12 cellular contexts compared by ENCODE assay signal in the genomic region with DNA sequence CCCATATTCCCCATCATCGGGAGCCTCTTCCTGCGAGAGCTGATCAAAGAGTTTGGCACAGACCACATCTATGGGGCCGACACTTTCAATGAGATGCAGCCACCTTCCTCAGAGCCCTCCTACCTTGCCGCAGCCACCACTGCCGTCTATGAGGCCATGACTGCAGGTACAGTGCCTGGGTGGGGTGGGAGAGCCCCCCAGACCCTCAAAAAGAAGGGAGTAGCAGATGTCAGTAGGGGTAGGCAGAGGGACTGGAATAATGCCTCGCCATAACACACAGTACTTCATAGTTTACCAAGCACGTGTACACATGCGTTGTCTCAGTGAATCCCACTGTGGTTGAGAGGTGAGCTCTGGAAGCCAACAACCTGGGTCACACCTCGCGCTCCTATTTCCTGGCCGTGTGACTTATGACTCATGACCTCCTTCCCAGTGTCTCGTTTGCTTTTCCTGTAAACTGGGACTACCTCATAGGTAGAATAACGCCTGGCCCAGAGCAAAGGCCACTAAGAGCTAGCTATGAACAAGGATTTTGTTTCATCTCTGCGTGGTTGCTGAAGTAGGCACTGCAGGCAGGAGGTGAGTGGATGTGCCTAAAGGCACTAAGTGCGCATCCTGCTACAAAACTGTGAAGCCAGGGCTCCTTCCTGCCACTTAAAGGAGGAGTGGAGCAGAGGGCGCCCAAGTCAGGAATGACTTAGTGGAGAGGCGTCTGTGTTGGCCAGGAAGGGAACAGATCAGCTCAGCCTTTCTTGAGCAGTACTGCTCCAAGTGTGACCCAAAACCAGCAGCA. TPM values are rescaled to one million over a fixed set of nuclear protein-coding genes. Genes with fewer than 3 reads are reported as not detected.
DNase-seq lines count a peak whose midpoint lies in the region; ATAC-seq, FAIRE-seq and TF ChIP-seq lines count a peak whose summit lies in the region.
"Had no signal": no experiment of that assay in that cellular context is flagged by ENCODE, and none has a peak within 500 bp of the region (broad histone marks: within the 10 kb centered on the region; RNA-seq: fewer than 3 reads in every experiment).

No MANE protein-coding gene starts in this region.

- no peak for TF ChIP-seq CTCF in HepG2 (CRISPR knock-in tag; IDR thresholded peaks at IDR 0.05)
- no peak for TF ChIP-seq CTCF in CD14-positive monocyte (IDR thresholded peaks at IDR 0.05)

- in situ Hi-C loops in HepG2 (cut with HindIII; ENCODE audit: extremely low pct_ligation_motif_present, low pct_unique_long_range_greater_than_20kb) = no loop called here

- H3K27me3 ChIP-seq in CD8-positive, alpha-beta memory T cell (ENCODE audit: insufficient read depth, low read length, poor library complexity, severe bottlenecking) = no peaks in the 10 kb centered on the region
- no peaks in the 10 kb centered on the region for H3K27me3 ChIP-seq in HepG2 (ENCODE audit: control insufficient read depth in 1 of 2, insufficient read depth in 2 of 2, low read length in 2 of 2)
- H3K27me3 ChIP-seq: left lung, vagina had no signal

- no TSS peak for BruUV-seq in HepG2 (replicated peaks; lab: Mats Ljungman, UMichigan)

- H3K4me2 ChIP-seq in HepG2 (ENCODE audit: low read depth, low read length) = peak overlapping the region; percentile 50

- H4K20me1 ChIP-seq in HepG2 (ENCODE audit: insufficient read depth, low read length) = no peaks in the 10 kb centered on the region

- peak; percentile 48 for ATAC-seq in HepG2
- ATAC-seq: left lung had no signal

- H3K79me2 ChIP-seq in HepG2 (ENCODE audit: insufficient read depth, low read length) = peaks cover 7% of the 10 kb centered on the region

- intact Hi-C loops in HepG2 (cut with micrococcal nuclease; ENCODE audit: unreplicated experiment) (no loop called here), CD14-positive monocyte (cut with micrococcal nuclease) (no loop called here), head of caudate nucleus (cut with DNase I) (no loop called here)

- FAIRE-seq in HepG2 (lab: Jason Lieb, UNC) = peak; percentile 75

- no peak overlapping the region for H2AFZ ChIP-seq in HepG2 (ENCODE audit: low read length)

- TF ChIP-seq RAD21 in HepG2 (CRISPR knock-in tag; IDR thresholded peaks at IDR 0.05) = peak; percentile 9; the same call in 1 of the 2 replicates

- peak overlapping the region; percentile 29 to 93 (median 70) for H3K27ac Mint-ChIP-seq in CD8-positive, alpha-beta memory T cell
- H3K27ac Mint-ChIP-seq in activated naive CD8-positive, alpha-beta T cell = peak overlapping the region; percentile 80
- H3K27ac Mint-ChIP-seq in CD14-positive monocyte = peak overlapping the region in 2 of 7 donors; percentile 30 to 70

- H3K27me3 Mint-ChIP-seq in CD8-positive, alpha-beta memory T cell = no peaks in the 10 kb centered on the region
- no peaks in the 10 kb centered on the region for H3K27me3 Mint-ChIP-seq in activated naive CD8-positive, alpha-beta T cell
- H3K27me3 Mint-ChIP-seq in CD14-positive monocyte (ENCODE audit: low read depth in 3 of 3) = peaks cover 0 to under 1% (median under 1%) of the 10 kb centered on the region in 3 donors

- H3K4me1 ChIP-seq in CD8-positive, alpha-beta memory T cell (ENCODE audit: insufficient read depth, low read length) = peaks cover 24% of the 10 kb centered on the region
- H3K4me1 ChIP-seq in HepG2 (ENCODE audit: insufficient read depth, low read length) = peaks cover 76% of the 10 kb centered on the region

- H3K36me3 Mint-ChIP-seq in CD8-positive, alpha-beta memory T cell = peaks cover 0 to 16% (median 0%) of the 10 kb centered on the region in 3 donors
- H3K36me3 Mint-ChIP-seq in activated naive CD8-positive, alpha-beta T cell = no peaks in the 10 kb centered on the region
- H3K36me3 Mint-ChIP-seq in CD14-positive monocyte = peaks cover 53 to 76% of the 10 kb centered on the region in 2 donors

- no peak overlapping the region for H3K4me3 ChIP-seq in CD8-positive, alpha-beta memory T cell (ENCODE audit: low read length)
- no peak overlapping the region for H3K4me3 ChIP-seq in Jurkat, Clone E6-1 (ENCODE audit: low read length)
- no peak overlapping the region; a peak in 1 of 6 replicates for H3K4me3 ChIP-seq in HepG2 (replicated peaks in 1 of 3; ENCODE audit: insufficient read depth in 1 of 3, low read depth in 2 of 3, low read length in 3 of 3)
- H3K4me3 ChIP-seq: left lung, vagina had no signal

- peak in 2 of 5 donors; percentile 54 to 67 for DNase-seq in CD8-positive, alpha-beta memory T cell
- peak; percentile 81 for DNase-seq in Jurkat, Clone E6-1 (ENCODE audit: low read depth, low spot score)
- peak; percentile 94 for DNase-seq in HepG2 (ENCODE audit: low spot score)
- no peak for DNase-seq in GDM1 (lab: John Stamatoyannopoulos, UW)
- DNase-seq in CD14-positive monocyte (ENCODE audit: low spot score) = no peak
- DNase-seq in head of caudate nucleus = no peak
- DNase-seq in NCI-H2227 (lab: John Stamatoyannopoulos, UW; ENCODE audit: unreplicated experiment) = no peak
- DNase-seq: anterior cingulate cortex, DND-41, left lung had no signal

- POLR2A ChIA-PET in CD8-positive, alpha-beta memory T cell (lab: Charles Lee) = interaction anchor here (0.6 to 1.3 kb wide), 4 partner anchors 9 to 451 kb away, joined by 3 read pairs; no protein-coding TSS in a partner anchor
- POLR2A ChIA-PET in HepG2 (lab: Yijun Ruan, JAX) = interaction anchor here (0.7 to 4.0 kb wide), 16 partner anchors 10 to 229 kb away, joined by 3 to 67 read pairs (median 6); a partner anchor contains a TSS

- peaks cover 5% of the 10 kb centered on the region for H3K36me3 ChIP-seq in CD8-positive, alpha-beta memory T cell (ENCODE audit: insufficient read depth, low read length)
- H3K36me3 ChIP-seq in HepG2 (replicated peaks in 1 of 2; ENCODE audit: control insufficient read depth in 1 of 2, insufficient read depth in 2 of 2, low read length in 2 of 2) = peaks cover 3 to 19% of the 10 kb centered on the region in 2 experiments; a peak in 3 of 5 replicates

- H3K4me1 Mint-ChIP-seq in CD8-positive, alpha-beta memory T cell = peaks cover 22 to 38% (median 24%) of the 10 kb centered on the region in 3 donors
- peaks cover 34% of the 10 kb centered on the region for H3K4me1 Mint-ChIP-seq in activated naive CD8-positive, alpha-beta T cell (ENCODE audit: low read depth)
- H3K4me1 Mint-ChIP-seq in CD14-positive monocyte = peaks cover 15% of the 10 kb centered on the region

- H3K9me3 Mint-ChIP-seq in CD8-positive, alpha-beta memory T cell = no peaks in the 10 kb centered on the region
- no peaks in the 10 kb centered on the region for H3K9me3 Mint-ChIP-seq in activated naive CD8-positive, alpha-beta T cell (ENCODE audit: low read depth)
- H3K9me3 Mint-ChIP-seq in CD14-positive monocyte = no peaks in the 10 kb centered on the region

- CTCF ChIA-PET in CD8-positive, alpha-beta memory T cell (lab: Charles Lee) = interaction anchor here (1.0 to 1.2 kb wide), 4 partner anchors 9 to 279 kb away, joined by 3 to 4 read pairs (median 3); no protein-coding TSS in a partner anchor
- CTCF ChIA-PET in HepG2 (lab: Yijun Ruan, JAX; ENCODE audit: low intra/inter-chr PET ratio, low total read pairs) = no interaction called here

- H3K4me3 Mint-ChIP-seq in CD8-positive, alpha-beta memory T cell = peak overlapping the region; percentile 23 to 63 (median 50)
- peak overlapping the region; percentile 36 for H3K4me3 Mint-ChIP-seq in activated naive CD8-positive, alpha-beta T cell
- H3K4me3 Mint-ChIP-seq in CD14-positive monocyte = no peak overlapping the region

- TF ChIP-seq EP300 in HepG2 (IDR thresholded peaks at IDR 0.05; ENCODE audit: low read depth in 2 of 2, low read length in 2 of 2) = peak; percentile 26 to 76; a peak in 2 of 4 replicates
- peak; percentile 79 for TF ChIP-seq EP300 in HepG2 (CRISPR knock-in tag; IDR thresholded peaks at IDR 0.05; ENCODE audit: borderline replicate concordance)

- peak; percentile 63 to 64 for TF ChIP-seq POLR2A in HepG2 (IDR thresholded peaks at IDR 0.05; ENCODE audit: insufficient read depth in 1 of 2, low read depth in 2 of 2, low read length in 2 of 2)

- 45% methylated on average over 17 of the region's 17 CpGs for WGBS in HepG2 (ENCODE audit: low lambda C conversion rate)

- no peak overlapping the region for H3K27ac ChIP-seq in CD8-positive, alpha-beta memory T cell (ENCODE audit: low read depth, low read length)
- H3K27ac ChIP-seq in HepG2 (ENCODE audit: extremely low read length, insufficient read depth, low read length) = peak overlapping the region; percentile 76
- H3K27ac ChIP-seq: left lung, vagina had no signal

- no peaks in the 10 kb centered on the region for H3K9me3 ChIP-seq in CD8-positive, alpha-beta memory T cell (ENCODE audit: low read length)
- H3K9me3 ChIP-seq in HepG2 (ENCODE audit: low read length) = no peaks in the 10 kb centered on the region
- H3K9me3 ChIP-seq: left lung, vagina had no signal

- peak overlapping the region; percentile 52 for H3K9ac ChIP-seq in HepG2 (ENCODE audit: insufficient read depth, low read depth, low read length)

RNA-seq across cellular contexts. Expression of a gene that starts 5.2 kb away (rescaled TPM):
- total RNA-seq in CD8-positive, alpha-beta memory T cell = 10 to 100 TPM; 15.8 to 17.4 TPM
- 17.0 TPM for polyA plus RNA-seq in CD8-positive, alpha-beta memory T cell
- polyA plus RNA-seq in Jurkat, Clone E6-1 (2012; ENCODE audit: insufficient read depth, insufficient read length) = 4.7 TPM
- total RNA-seq in HepG2 (2016; rRNA removed; fragmentation: Illumina TruSeq; extraction: Trizol) = 13.1 and 40.1 TPM in 2 replicates
- total RNA-seq in HepG2 (2016; cell fraction: cytosol; rRNA removed; fragmentation: Illumina TruSeq; extraction: Trizol; ENCODE audit: low read depth) = 11.7 and 11.8 TPM in 2 replicates
- total RNA-seq in HepG2 (2016; cell fraction: insoluble cytoplasmic fraction; rRNA removed; fragmentation: Illumina TruSeq; extraction: Trizol) = 11.6 and 40.3 TPM in 2 replicates
- 16.4 and 17.9 TPM in 2 replicates for total RNA-seq in HepG2 (2016; cell fraction: membrane; rRNA removed; fragmentation: Illumina TruSeq; extraction: Trizol)
- total RNA-seq in HepG2 (2016; cell fraction: nucleus; rRNA removed; fragmentation: Illumina TruSeq; extraction: Trizol) = 46.8 and 52.2 TPM in 2 replicates
- polyA plus RNA-seq in HepG2 (2011; rRNA removed) (28.2 and 29.4 TPM in 2 replicates), CD14-positive monocyte (10 to 100 TPM; 10.4 to 24.9 TPM)
- polyA plus RNA-seq in HepG2 (2011; cell fraction: cytosol; rRNA removed) = 19.2 and 36.3 TPM in 2 replicates
- 76.6 and 98.9 TPM in 2 replicates for polyA plus RNA-seq in HepG2 (2011; cell fraction: nucleus; rRNA removed)
- polyA plus RNA-seq in HepG2 (2012) = 20.7 and 21.0 TPM in 2 replicates
- polyA plus RNA-seq in HepG2 (2016; cell fraction: cytosol; fragmentation: Illumina TruSeq; extraction: Trizol; ENCODE audit: low read depth) = 8.0 and 8.6 TPM in 2 replicates
- polyA plus RNA-seq in HepG2 (2016; cell fraction: insoluble cytoplasmic fraction; fragmentation: Illumina TruSeq; extraction: Trizol; ENCODE audit: low read depth) = 12.0 and 16.4 TPM in 2 replicates
- polyA plus RNA-seq in HepG2 (2016; cell fraction: membrane; fragmentation: Illumina TruSeq; extraction: Trizol; ENCODE audit: low read depth) = 11.8 and 12.2 TPM in 2 replicates
- polyA plus RNA-seq in HepG2 (2016; cell fraction: nucleus; fragmentation: Illumina TruSeq; extraction: Trizol; ENCODE audit: insufficient read depth, low read depth) = 83.1 and 85.8 TPM in 2 replicates
- polyA minus RNA-seq in HepG2 (2011; rRNA and poly(A)+ RNA removed; ENCODE audit: low replicate concordance) = 23.9 and 52.5 TPM in 2 replicates
- 17.1 and 17.5 TPM in 2 replicates for polyA minus RNA-seq in HepG2 (2011; cell fraction: cytosol; rRNA and poly(A)+ RNA removed)
- polyA minus RNA-seq in HepG2 (2011; cell fraction: nucleus; rRNA and poly(A)+ RNA removed) = 31.7 and 32.4 TPM in 2 replicates

RNA-seq across cellular contexts. Expression of a gene that starts 11.5 kb away (rescaled TPM):
- total RNA-seq in CD8-positive, alpha-beta memory T cell = under 1 TPM; 0.29 to 0.37 TPM
- 0.48 TPM for polyA plus RNA-seq in CD8-positive, alpha-beta memory T cell
- polyA plus RNA-seq in Jurkat, Clone E6-1 (2012; ENCODE audit: insufficient read depth, insufficient read length) = 3.3 TPM
- 0.77 and 0.93 TPM in 2 replicates for total RNA-seq in HepG2 (2016; rRNA removed; fragmentation: Illumina TruSeq; extraction: Trizol)
- total RNA-seq in HepG2 (2016; cell fraction: cytosol; rRNA removed; fragmentation: Illumina TruSeq; extraction: Trizol; ENCODE audit: low read depth) = 0.88 and 1.6 TPM in 2 replicates
- total RNA-seq in HepG2 (2016; cell fraction: insoluble cytoplasmic fraction; rRNA removed; fragmentation: Illumina TruSeq; extraction: Trizol) = 1.00 and 1.1 TPM in 2 replicates
- 0.71 and 0.90 TPM in 2 replicates for total RNA-seq in HepG2 (2016; cell fraction: membrane; rRNA removed; fragmentation: Illumina TruSeq; extraction: Trizol)
- 0.53 and 1.1 TPM in 2 replicates for total RNA-seq in HepG2 (2016; cell fraction: nucleus; rRNA removed; fragmentation: Illumina TruSeq; extraction: Trizol)
- polyA plus RNA-seq in HepG2 (2011; rRNA removed) (0.34 and 0.54 TPM in 2 replicates), CD14-positive monocyte (under 1 TPM; 0.19 to 0.27 TPM)
- polyA plus RNA-seq in HepG2 (2011; cell fraction: cytosol; rRNA removed) = 0.22 and 0.75 TPM in 2 replicates
- 2.1 and 2.9 TPM in 2 replicates for polyA plus RNA-seq in HepG2 (2011; cell fraction: nucleus; rRNA removed)
- 3.1 and 4.6 TPM in 2 replicates for polyA plus RNA-seq in HepG2 (2012)
- 0.66 and 0.93 TPM in 2 replicates for polyA plus RNA-seq in HepG2 (2016; cell fraction: cytosol; fragmentation: Illumina TruSeq; extraction: Trizol; ENCODE audit: low read depth)
- 0.40 and 0.55 TPM in 2 replicates for polyA plus RNA-seq in HepG2 (2016; cell fraction: insoluble cytoplasmic fraction; fragmentation: Illumina TruSeq; extraction: Trizol; ENCODE audit: low read depth)
- polyA plus RNA-seq in HepG2 (2016; cell fraction: membrane; fragmentation: Illumina TruSeq; extraction: Trizol; ENCODE audit: low read depth) = 0.49 TPM in 2 replicates
- 1.3 and 1.4 TPM in 2 replicates for polyA plus RNA-seq in HepG2 (2016; cell fraction: nucleus; fragmentation: Illumina TruSeq; extraction: Trizol; ENCODE audit: insufficient read depth, low read depth)
- 0.94 and 1.4 TPM in 2 replicates for polyA minus RNA-seq in HepG2 (2011; rRNA and poly(A)+ RNA removed; ENCODE audit: low replicate concordance)
- 0.62 and 0.89 TPM in 2 replicates for polyA minus RNA-seq in HepG2 (2011; cell fraction: cytosol; rRNA and poly(A)+ RNA removed)
- 1.2 and 1.3 TPM in 2 replicates for polyA minus RNA-seq in HepG2 (2011; cell fraction: nucleus; rRNA and poly(A)+ RNA removed)

RNA-seq across cellular contexts. Expression of a gene that starts 20.7 kb away (rescaled TPM):
- 100 to 1,000 TPM; 103 to 107 TPM for total RNA-seq in CD8-positive, alpha-beta memory T cell
- polyA plus RNA-seq in CD8-positive, alpha-beta memory T cell = 65.6 TPM
- 84.2 TPM for polyA plus RNA-seq in Jurkat, Clone E6-1 (2012; ENCODE audit: insufficient read depth, insufficient read length)
- 90.7 and 115 TPM in 2 replicates for total RNA-seq in HepG2 (2016; rRNA removed; fragmentation: Illumina TruSeq; extraction: Trizol)
- total RNA-seq in HepG2 (2016; cell fraction: cytosol; rRNA removed; fragmentation: Illumina TruSeq; extraction: Trizol; ENCODE audit: low read depth) = 22.2 and 24.7 TPM in 2 replicates
- 99.1 and 105 TPM in 2 replicates for total RNA-seq in HepG2 (2016; cell fraction: insoluble cytoplasmic fraction; rRNA removed; fragmentation: Illumina TruSeq; extraction: Trizol)
- total RNA-seq in HepG2 (2016; cell fraction: membrane; rRNA removed; fragmentation: Illumina TruSeq; extraction: Trizol) = 64.5 and 68.5 TPM in 2 replicates
- total RNA-seq in HepG2 (2016; cell fraction: nucleus; rRNA removed; fragmentation: Illumina TruSeq; extraction: Trizol) = 102 and 126 TPM in 2 replicates
- 125 and 158 TPM in 2 replicates for polyA plus RNA-seq in HepG2 (2011; rRNA removed)
- polyA plus RNA-seq in HepG2 (2011; cell fraction: cytosol; rRNA removed) = 60.6 and 76.3 TPM in 2 replicates
- 464 and 551 TPM in 2 replicates for polyA plus RNA-seq in HepG2 (2011; cell fraction: nucleus; rRNA removed)
- polyA plus RNA-seq in HepG2 (2012) = 189 and 231 TPM in 2 replicates
- polyA plus RNA-seq in HepG2 (2016; cell fraction: cytosol; fragmentation: Illumina TruSeq; extraction: Trizol; ENCODE audit: low read depth) = 24.2 and 25.6 TPM in 2 replicates
- polyA plus RNA-seq in HepG2 (2016; cell fraction: insoluble cytoplasmic fraction; fragmentation: Illumina TruSeq; extraction: Trizol; ENCODE audit: low read depth) = 120 and 149 TPM in 2 replicates
- 59.9 and 61.3 TPM in 2 replicates for polyA plus RNA-seq in HepG2 (2016; cell fraction: membrane; fragmentation: Illumina TruSeq; extraction: Trizol; ENCODE audit: low read depth)
- polyA plus RNA-seq in HepG2 (2016; cell fraction: nucleus; fragmentation: Illumina TruSeq; extraction: Trizol; ENCODE audit: insufficient read depth, low read depth) = 256 and 260 TPM in 2 replicates
- 127 and 141 TPM in 2 replicates for polyA minus RNA-seq in HepG2 (2011; rRNA and poly(A)+ RNA removed; ENCODE audit: low replicate concordance)
- polyA minus RNA-seq in HepG2 (2011; cell fraction: cytosol; rRNA and poly(A)+ RNA removed) = 69.1 and 69.4 TPM in 2 replicates
- 69.1 and 80.1 TPM in 2 replicates for polyA minus RNA-seq in HepG2 (2011; cell fraction: nucleus; rRNA and poly(A)+ RNA removed)
- polyA plus RNA-seq in CD14-positive monocyte = 10 to 100 TPM; 52.6 to 57.9 TPM

RNA-seq across cellular contexts. Expression of a gene that starts 25.7 kb away (rescaled TPM):
- total RNA-seq in CD8-positive, alpha-beta memory T cell = 10 to 100 TPM; 61.8 to 62.3 TPM
- 52.1 TPM for polyA plus RNA-seq in CD8-positive, alpha-beta memory T cell
- polyA plus RNA-seq in Jurkat, Clone E6-1 (2012; ENCODE audit: insufficient read depth, insufficient read length) = 89.3 TPM
- 38.9 and 40.2 TPM in 2 replicates for total RNA-seq in HepG2 (2016; rRNA removed; fragmentation: Illumina TruSeq; extraction: Trizol)
- 28.0 and 30.5 TPM in 2 replicates for total RNA-seq in HepG2 (2016; cell fraction: cytosol; rRNA removed; fragmentation: Illumina TruSeq; extraction: Trizol; ENCODE audit: low read depth)
- 37.2 and 39.5 TPM in 2 replicates for total RNA-seq in HepG2 (2016; cell fraction: insoluble cytoplasmic fraction; rRNA removed; fragmentation: Illumina TruSeq; extraction: Trizol)
- 34.6 and 39.3 TPM in 2 replicates for total RNA-seq in HepG2 (2016; cell fraction: membrane; rRNA removed; fragmentation: Illumina TruSeq; extraction: Trizol)
- total RNA-seq in HepG2 (2016; cell fraction: nucleus; rRNA removed; fragmentation: Illumina TruSeq; extraction: Trizol) = 34.5 and 44.1 TPM in 2 replicates
- polyA plus RNA-seq in HepG2 (2011; rRNA removed) (74.4 and 85.4 TPM in 2 replicates), CD14-positive monocyte (10 to 100 TPM; 61.4 to 63.5 TPM)
- polyA plus RNA-seq in HepG2 (2011; cell fraction: cytosol; rRNA removed) = 53.2 and 55.1 TPM in 2 replicates
- 173 and 195 TPM in 2 replicates for polyA plus RNA-seq in HepG2 (2011; cell fraction: nucleus; rRNA removed)
- polyA plus RNA-seq in HepG2 (2012) = 41.9 and 49.7 TPM in 2 replicates
- 14.9 and 18.6 TPM in 2 replicates for polyA plus RNA-seq in HepG2 (2016; cell fraction: cytosol; fragmentation: Illumina TruSeq; extraction: Trizol; ENCODE audit: low read depth)
- 55.1 and 57.7 TPM in 2 replicates for polyA plus RNA-seq in HepG2 (2016; cell fraction: insoluble cytoplasmic fraction; fragmentation: Illumina TruSeq; extraction: Trizol; ENCODE audit: low read depth)
- 24.6 and 25.0 TPM in 2 replicates for polyA plus RNA-seq in HepG2 (2016; cell fraction: membrane; fragmentation: Illumina TruSeq; extraction: Trizol; ENCODE audit: low read depth)
- 99.9 and 109 TPM in 2 replicates for polyA plus RNA-seq in HepG2 (2016; cell fraction: nucleus; fragmentation: Illumina TruSeq; extraction: Trizol; ENCODE audit: insufficient read depth, low read depth)
- 81.6 and 104 TPM in 2 replicates for polyA minus RNA-seq in HepG2 (2011; rRNA and poly(A)+ RNA removed; ENCODE audit: low replicate concordance)
- 29.7 and 33.3 TPM in 2 replicates for polyA minus RNA-seq in HepG2 (2011; cell fraction: cytosol; rRNA and poly(A)+ RNA removed)
- polyA minus RNA-seq in HepG2 (2011; cell fraction: nucleus; rRNA and poly(A)+ RNA removed) = 50.6 and 76.5 TPM in 2 replicates

RNA-seq across cellular contexts. Expression of a gene that starts 36.3 kb away (rescaled TPM):
- total RNA-seq in CD8-positive, alpha-beta memory T cell = 10 to 100 TPM; 35.9 to 36.2 TPM
- 0.83 TPM for polyA plus RNA-seq in CD8-positive, alpha-beta memory T cell
- polyA plus RNA-seq in Jurkat, Clone E6-1 (2012; ENCODE audit: insufficient read depth, insufficient read length) = 40.5 TPM
- total RNA-seq in HepG2 (2016; rRNA removed; fragmentation: Illumina TruSeq; extraction: Trizol) = 20.1 and 22.4 TPM in 2 replicates
- total RNA-seq in HepG2 (2016; cell fraction: cytosol; rRNA removed; fragmentation: Illumina TruSeq; extraction: Trizol; ENCODE audit: low read depth) = 25.7 and 27.1 TPM in 2 replicates
- total RNA-seq in HepG2 (2016; cell fraction: insoluble cytoplasmic fraction; rRNA removed; fragmentation: Illumina TruSeq; extraction: Trizol) = 19.5 and 23.7 TPM in 2 replicates
- 36.3 and 38.4 TPM in 2 replicates for total RNA-seq in HepG2 (2016; cell fraction: membrane; rRNA removed; fragmentation: Illumina TruSeq; extraction: Trizol)
- total RNA-seq in HepG2 (2016; cell fraction: nucleus; rRNA removed; fragmentation: Illumina TruSeq; extraction: Trizol) = 19.9 and 24.0 TPM in 2 replicates
- polyA plus RNA-seq in HepG2 (2011; rRNA removed) (5.5 and 6.5 TPM in 2 replicates), CD14-positive monocyte (not detected)
- 3.1 and 3.3 TPM in 2 replicates for polyA plus RNA-seq in HepG2 (2011; cell fraction: cytosol; rRNA removed)
- polyA plus RNA-seq in HepG2 (2011; cell fraction: nucleus; rRNA removed) = 15.1 and 18.7 TPM in 2 replicates
- polyA plus RNA-seq in HepG2 (2012) = 6.5 and 8.5 TPM in 2 replicates
- polyA plus RNA-seq in HepG2 (2016; cell fraction: cytosol; fragmentation: Illumina TruSeq; extraction: Trizol; ENCODE audit: low read depth) = 36.9 and 41.0 TPM in 2 replicates
- polyA plus RNA-seq in HepG2 (2016; cell fraction: insoluble cytoplasmic fraction; fragmentation: Illumina TruSeq; extraction: Trizol; ENCODE audit: low read depth) = 31.0 and 31.1 TPM in 2 replicates
- polyA plus RNA-seq in HepG2 (2016; cell fraction: membrane; fragmentation: Illumina TruSeq; extraction: Trizol; ENCODE audit: low read depth) = 41.0 and 42.1 TPM in 2 replicates
- 56.5 and 60.1 TPM in 2 replicates for polyA plus RNA-seq in HepG2 (2016; cell fraction: nucleus; fragmentation: Illumina TruSeq; extraction: Trizol; ENCODE audit: insufficient read depth, low read depth)
- 2.7 and 15.4 TPM in 2 replicates for polyA minus RNA-seq in HepG2 (2011; rRNA and poly(A)+ RNA removed; ENCODE audit: low replicate concordance)
- 1.6 and 2.4 TPM in 2 replicates for polyA minus RNA-seq in HepG2 (2011; cell fraction: cytosol; rRNA and poly(A)+ RNA removed)
- 9.1 and 9.4 TPM in 2 replicates for polyA minus RNA-seq in HepG2 (2011; cell fraction: nucleus; rRNA and poly(A)+ RNA removed)

Comparison
In these comparisons a context has a peak if more than half of its experiments do, and no peak if none do; other contexts are left out.
1. DNase-seq: peak in Jurkat, Clone E6-1 (single experiment) and HepG2 (single experiment); none in GDM1 (single experiment), CD14-positive monocyte (single experiment), head of caudate nucleus (0 of 42) and NCI-H2227 (single experiment).
2. H3K4me3 Mint-ChIP-seq: peak in CD8-positive, alpha-beta memory T cell (7 of 7) and activated naive CD8-positive, alpha-beta T cell (single experiment); none in CD14-positive monocyte (0 of 2).